8 cellular contexts compared by ENCODE assay signal in genomic region chr19:38579304-38579703, GRCh38. TPM values are rescaled to one million over a fixed set of nuclear protein-coding genes. Genes with fewer than 3 reads are reported as not detected.
DNase-seq lines count a peak whose midpoint lies in the region; ATAC-seq and TF ChIP-seq lines count a peak whose summit lies in the region.
"Not testable (repeated sequence)": the region's sequence is repeated elsewhere in the genome, so short reads cannot be mapped to it uniquely, and the experiment has no call there.

No MANE protein-coding gene starts in this region.

- H2AFZ ChIP-seq in PC-3 (ENCODE audit: low read length); mammary epithelial cell (ENCODE audit: low read depth, low read length); neuronal stem cell (ENCODE audit: low read length): not testable (repeated sequence)

- H3K4me3 ChIP-seq in PC-3 (ENCODE audit: low read length); mammary epithelial cell (replicated peaks in 1 of 3; ENCODE audit: insufficient read depth in 1 of 3, low read depth in 2 of 3, low read length in 3 of 3); neuronal stem cell (ENCODE audit: low read length in 2 of 2); upper lobe of right lung: not testable (repeated sequence)

- H3K9me3 Mint-ChIP-seq in activated CD4-positive, alpha-beta memory T cell treated with anti-CD3 and anti-CD28 coated beads, Interleukin-2, amount 10 ng/mL, durations not matched to agents 7 days and 5 days, result not testable (repeated sequence)

- not testable (repeated sequence) for H3K18ac ChIP-seq in neuronal stem cell (ENCODE audit: low read length)

- not testable (repeated sequence) for H3K4me3 Mint-ChIP-seq in activated CD4-positive, alpha-beta memory T cell treated with anti-CD3 and anti-CD28 coated beads, Interleukin-2, amount 10 ng/mL, durations not matched to agents 7 days and 5 days

- WGBS in mammary epithelial cell (ENCODE audit: low coverage, missing lambda C conversion rate), result 53% methylated on average over 4 of the region's 6 CpGs
- no CpG with 5 or more reads among the region's 6 CpGs for WGBS in neuronal stem cell (ENCODE audit: extremely low coverage in 2 of 2, insufficient read length in 2 of 2, insufficient replicate concordance in 1 of 2), 2 donors

- not testable (repeated sequence) for H4K20me1 ChIP-seq in PC-3 (ENCODE audit: low read length); mammary epithelial cell (ENCODE audit: insufficient read depth, low read length)

- not testable (repeated sequence) for ATAC-seq in PC-3
- peak; percentile 43 for ATAC-seq in foreskin keratinocyte
- peak; percentile 80 for ATAC-seq in upper lobe of right lung

- BruUV-seq in PC-3 (replicated peaks; lab: Mats Ljungman, UMichigan); mammary epithelial cell (replicated peaks; lab: Mats Ljungman, UMichigan): not testable (repeated sequence)

- H3K4ac ChIP-seq in neuronal stem cell (ENCODE audit: low read length), result not testable (repeated sequence)

- H3K27ac Mint-ChIP-seq in activated CD4-positive, alpha-beta memory T cell treated with anti-CD3 and anti-CD28 coated beads, Interleukin-2, amount 10 ng/mL, durations not matched to agents 7 days and 5 days, result not testable (repeated sequence)

- not testable (repeated sequence) for H3F3A ChIP-seq in PC-3 (ENCODE audit: low read length, unreplicated experiment)

- intact Hi-C loops in PC-3 (cut with micrococcal nuclease); upper lobe of right lung (cut with DNase I): not testable (repeated sequence)
- intact Hi-C loops in mammary epithelial cell (cut with micrococcal nuclease), result loop anchor here (2.0 kb wide), 1 partner anchor 39 kb away; the partner anchor contains the start of gene EIF3K

- H3K79me2 ChIP-seq in PC-3 (ENCODE audit: low read length); mammary epithelial cell (ENCODE audit: insufficient read depth, low read length): not testable (repeated sequence)

- not testable (repeated sequence) for H4K91ac ChIP-seq in neuronal stem cell (ENCODE audit: low read depth, low read length, poor library complexity)

- not testable (repeated sequence) for H3K4me1 ChIP-seq in PC-3 (ENCODE audit: insufficient read depth, low read length); mammary epithelial cell (ENCODE audit: insufficient read depth, low read length); foreskin keratinocyte; neuronal stem cell (ENCODE audit: control insufficient read depth in 2 of 2, insufficient read depth in 1 of 2, low read depth in 1 of 2, low read length in 2 of 2); upper lobe of right lung

- H3K36me3 Mint-ChIP-seq in activated CD4-positive, alpha-beta memory T cell treated with anti-CD3 and anti-CD28 coated beads, Interleukin-2, amount 10 ng/mL, durations not matched to agents 7 days and 5 days (ENCODE audit: low read depth), result not testable (repeated sequence)

- H2BK5ac ChIP-seq in neuronal stem cell (ENCODE audit: low read length), result not testable (repeated sequence)

- H3K27me3 ChIP-seq in PC-3 (ENCODE audit: low read length); mammary epithelial cell (ENCODE audit: insufficient read depth, low read length); foreskin keratinocyte; neuronal stem cell (ENCODE audit: control insufficient read depth in 3 of 3, insufficient read depth in 3 of 3, low read depth in 1 of 3, low read length in 3 of 3); upper lobe of right lung: not testable (repeated sequence)

- TF ChIP-seq CTCF in PC-3 (conservative IDR thresholded peaks at IDR 0.05; ENCODE audit: low read depth, low read length); mammary epithelial cell (conservative IDR thresholded peaks at IDR 0.05 in 1 of 2, IDR thresholded peaks at IDR 0.05 in 1 of 2; ENCODE audit: extremely low read depth in 1 of 2, insufficient read depth in 1 of 2, low read depth in 1 of 2, low read length in 2 of 2); foreskin keratinocyte (conservative IDR thresholded peaks at IDR 0.05); upper lobe of right lung (IDR thresholded peaks at IDR 0.05): not testable (repeated sequence)

- dilution Hi-C loops in mammary epithelial cell (cut with HindIII; ENCODE audit: low sequenced_read_pairs), result not testable (repeated sequence)

- peaks cover 25% of the 10 kb centered on the region for H3K4me1 Mint-ChIP-seq in activated CD4-positive, alpha-beta memory T cell treated with anti-CD3 and anti-CD28 coated beads, Interleukin-2, amount 10 ng/mL, durations not matched to agents 7 days and 5 days

- H3K23ac ChIP-seq in neuronal stem cell (ENCODE audit: low read depth, low read length, poor library complexity), result not testable (repeated sequence)

- not testable (repeated sequence) for H3K36me3 ChIP-seq in PC-3 (ENCODE audit: low read depth, low read length); mammary epithelial cell (ENCODE audit: insufficient read depth, low read length); neuronal stem cell (replicated peaks in 1 of 2; ENCODE audit: control insufficient read depth in 2 of 2, insufficient read depth in 2 of 2, low read length in 2 of 2); upper lobe of right lung

- in situ Hi-C loops in mammary epithelial cell (cut with MboI; ENCODE audit: low sequenced_read_pairs in 2 of 2), result not testable (repeated sequence)

- H3K14ac ChIP-seq in neuronal stem cell (ENCODE audit: low read length), result not testable (repeated sequence)

- not testable (repeated sequence) for H2BK120ac ChIP-seq in neuronal stem cell (ENCODE audit: low read depth, low read length)

- H3K79me1 ChIP-seq in neuronal stem cell (ENCODE audit: low read depth, low read length), result not testable (repeated sequence)

- not testable (repeated sequence) for H2BK15ac ChIP-seq in neuronal stem cell (ENCODE audit: low read length)

- H2AK5ac ChIP-seq in neuronal stem cell (ENCODE audit: low read depth, low read length), result peak overlapping the region; percentile 46

- not testable (repeated sequence) for H3K27me3 Mint-ChIP-seq in activated CD4-positive, alpha-beta memory T cell treated with anti-CD3 and anti-CD28 coated beads, Interleukin-2, amount 10 ng/mL, durations not matched to agents 7 days and 5 days

- not testable (repeated sequence) for H3K27ac ChIP-seq in PC-3 (ENCODE audit: low read length); mammary epithelial cell (ENCODE audit: insufficient read depth, low read depth, low read length); foreskin keratinocyte; neuronal stem cell (replicated peaks; ENCODE audit: low read length); upper lobe of right lung

- H3K9me3 ChIP-seq in PC-3 (ENCODE audit: low read length); mammary epithelial cell (replicated peaks; ENCODE audit: insufficient read depth, low read length); neuronal stem cell (replicated peaks in 1 of 2; ENCODE audit: control insufficient read depth in 2 of 2, insufficient read depth in 1 of 2, low read depth in 1 of 2, low read length in 2 of 2); upper lobe of right lung: not testable (repeated sequence)

- POLR2A ChIA-PET in PC-3 (lab: Charles Lee; ENCODE audit: unreplicated experiment), result not testable (repeated sequence)
- POLR2A ChIA-PET in activated CD4-positive, alpha-beta memory T cell treated with anti-CD3 and anti-CD28 coated beads, Interleukin-2, amount 10 ng/mL, durations not matched to agents 7 days and 5 days (lab: Charles Lee), result interaction anchor here (0.6 to 1.5 kb wide), 8 partner anchors 8 to 296 kb away, joined by 3 to 4 read pairs (median 3); no protein-coding TSS in a partner anchor

- CTCF ChIA-PET in PC-3 (lab: Charles Lee), result not testable (repeated sequence)
- CTCF ChIA-PET in activated CD4-positive, alpha-beta memory T cell treated with anti-CD3 and anti-CD28 coated beads, Interleukin-2, amount 10 ng/mL, durations not matched to agents 7 days and 5 days (lab: Charles Lee), result interaction anchor here (0.7 to 1.7 kb wide), 15 partner anchors 10 to 483 kb away, joined by 3 to 6 read pairs (median 4); partner anchors contain the start of genes FAM98C, MRPS12 and SARS2
- CTCF ChIA-PET in mammary epithelial cell (lab: Charles Lee; ENCODE audit: low non-redundant PET), result interaction anchor here (0.7 kb wide), 1 partner anchor 25 kb away, joined by 15 read pairs; no protein-coding TSS in a partner anchor

- not testable (repeated sequence) for H3K9ac ChIP-seq in PC-3 (ENCODE audit: low read length); mammary epithelial cell (ENCODE audit: insufficient read depth, low read length); neuronal stem cell (ENCODE audit: low read depth, low read length, poor library complexity)

- peak; percentile 23 for DNase-seq in DMS79 (lab: John Stamatoyannopoulos, UW)
- peak; percentile 64 for DNase-seq in MV-4-11 (lab: John Stamatoyannopoulos, UW)
- DNase-seq in PC-3, result peak; percentile 49
- DNase-seq in activated CD4-positive, alpha-beta memory T cell treated with anti-CD3 and anti-CD28 coated beads, Interleukin-2, amount 10 ng/mL, durations not matched to agents 7 days and 5 days, result peak; percentile 32
- peak; percentile 89 for DNase-seq in mammary epithelial cell
- peak; percentile 74 to 84 for DNase-seq in foreskin keratinocyte
- not testable (repeated sequence) for DNase-seq in neuronal stem cell (ENCODE audit: low spot score)
- DNase-seq in upper lobe of right lung, result peak; percentile 79

- not testable (repeated sequence) for H3K9me2 ChIP-seq in PC-3 (replicated peaks; ENCODE audit: low read length)

- not testable (repeated sequence) for H3K4me2 ChIP-seq in PC-3 (ENCODE audit: low read length); mammary epithelial cell (ENCODE audit: insufficient read depth, low read depth, low read length); neuronal stem cell (ENCODE audit: insufficient read depth, low read length, poor library complexity, severe bottlenecking)

- not testable (repeated sequence) for H2BK12ac ChIP-seq in neuronal stem cell (ENCODE audit: low read length)

- not testable (repeated sequence) for H4K8ac ChIP-seq in neuronal stem cell (ENCODE audit: low read depth, low read length)

RNA-seq across cellular contexts. Expression of gene MAP4K1, which starts 38.4 kb away (rescaled TPM):
- total RNA-seq in PC-3 (2014; rRNA removed) (0.63 and 2.3 TPM in 2 replicates), mammary epithelial cell (under 1 TPM in 1 of 2 donors, not detected in 1; 0.75 TPM), foreskin keratinocyte (0.21 TPM in 1 of 2 replicates, not detected in the other), upper lobe of right lung (12.1 TPM)
- 100 to 1,000 TPM; 374 to 383 TPM for total RNA-seq in activated CD4-positive, alpha-beta memory T cell treated with anti-CD3 and anti-CD28 coated beads, Interleukin-2, amount 10 ng/mL, durations not matched to agents 7 days and 5 days
- polyA plus RNA-seq in mammary epithelial cell (0.51 TPM), foreskin keratinocyte (0.12 and 0.28 TPM in 2 replicates)
- not detected for polyA minus RNA-seq in mammary epithelial cell
- polyA plus RNA-seq in neuronal stem cell (2013, experiment 1 of 2), result 3.0 TPM
- 3.5 TPM for polyA plus RNA-seq in neuronal stem cell (2013, experiment 2 of 2)

RNA-seq across cellular contexts. Expression of gene EIF3K, which starts 39.7 kb away (rescaled TPM):
- 310 and 414 TPM in 2 replicates for total RNA-seq in PC-3 (2014; rRNA removed)
- 100 to 1,000 TPM; 297 TPM for total RNA-seq in activated CD4-positive, alpha-beta memory T cell treated with anti-CD3 and anti-CD28 coated beads, Interleukin-2, amount 10 ng/mL, durations not matched to agents 7 days and 5 days
- total RNA-seq in mammary epithelial cell, result 100 to 1,000 TPM; 237 to 319 TPM
- polyA plus RNA-seq in mammary epithelial cell, result 490 TPM
- 368 TPM for polyA minus RNA-seq in mammary epithelial cell
- total RNA-seq in foreskin keratinocyte, result 273 and 286 TPM in 2 replicates
- polyA plus RNA-seq in foreskin keratinocyte, result 377 and 390 TPM in 2 replicates
- 218 TPM for polyA plus RNA-seq in neuronal stem cell (2013, experiment 1 of 2)
- polyA plus RNA-seq in neuronal stem cell (2013, experiment 2 of 2), result 210 TPM
- 215 TPM for total RNA-seq in upper lobe of right lung

Comparison
In these comparisons a context has a peak if more than half of its experiments do, and no peak if none do; other contexts are left out.
1. RNA of gene MAP4K1, which starts 38.4 kb away (total RNA-seq): 374 to 383 TPM in activated CD4-positive, alpha-beta memory T cell treated with anti-CD3 and anti-CD28 coated beads, Interleukin-2, amount 10 ng/mL, durations not matched to agents 7 days and 5 days; 12.1 TPM in upper lobe of right lung (single experiment), 0.63 to 2.3 TPM in PC-3, 0.75 TPM in mammary epithelial cell and 0.21 TPM in foreskin keratinocyte; every median in the first group is over 10 times any median in the second.